ENCODE assay signal across 8 cellular contexts in genomic region chr11:65440831-65441499, GRCh38. TPM values are rescaled to one million over a fixed set of nuclear protein-coding genes. Genes with fewer than 3 reads are reported as not detected.
A peak's percentile ranks its signal among the peaks of the same experiment; 100 is the strongest.
DNase-seq lines count a peak whose midpoint lies in the region; ATAC-seq lines count a peak whose summit lies in the region.

No MANE protein-coding gene starts in this region.

- intact Hi-C loops in left colon (cut with DNase I, micrococcal nuclease) = no loop called here

- H3K27me3 ChIP-seq in subcutaneous abdominal adipose tissue (ENCODE audit: control insufficient read depth in 5 of 5, insufficient read depth in 4 of 5, low read length in 5 of 5) = no peaks in the 10 kb centered on the region

- peak overlapping the region in 1 of 5 donors; percentile 22 for H3K4me3 ChIP-seq in subcutaneous abdominal adipose tissue (ENCODE audit: low read depth in 1 of 5, low read length in 5 of 5)

- peak overlapping the region in 1 of 5 donors; percentile 39 for H3K9ac ChIP-seq in subcutaneous abdominal adipose tissue (ENCODE audit: low read length in 5 of 5)

- peaks cover 13 to 95% (median 68%) of the 10 kb centered on the region in 5 donors for H3K36me3 ChIP-seq in subcutaneous abdominal adipose tissue (ENCODE audit: control insufficient read depth in 5 of 5, insufficient read depth in 5 of 5, low read length in 5 of 5)

- H3K9me3 ChIP-seq in subcutaneous abdominal adipose tissue (ENCODE audit: control insufficient read depth in 5 of 5, low read length in 5 of 5) = no peaks in the 10 kb centered on the region

- DNase-seq in SKM-1 (lab: John Stamatoyannopoulos, UW; ENCODE audit: unreplicated experiment) (peak; percentile 51), foreskin melanocyte (peak; percentile 31), NCI-H2107 treated with DMSO at 0.1 percent for 48 hours (lab: John Stamatoyannopoulos, UW; ENCODE audit: unreplicated experiment) (no peak), GDM1 (lab: John Stamatoyannopoulos, UW) (no peak), left colon (no peak)

- H3K4me1 ChIP-seq in subcutaneous abdominal adipose tissue (ENCODE audit: control insufficient read depth in 5 of 5, insufficient read depth in 5 of 5, low read length in 5 of 5) = peaks cover 7 to 91% (median 89%) of the 10 kb centered on the region in 5 donors

- peak overlapping the region; percentile 73 for H3K27ac ChIP-seq in subcutaneous abdominal adipose tissue (ENCODE audit: low read depth, low read length)

- ATAC-seq in GM18502 (IDR thresholded peaks at IDR 0.05; ENCODE audit: poor library complexity, unreplicated experiment) (peak; percentile 46), HG02798 (IDR thresholded peaks at IDR 0.05; ENCODE audit: poor library complexity, unreplicated experiment) (peak; percentile 44), left colon (no peak)

RNA-seq across cellular contexts. Expression of gene NEAT1, which starts 18.4 kb away (rescaled TPM):
- total RNA-seq in left colon = 1,000 to 10,000 TPM in 1 of 2 donors, 100 to 1,000 TPM in 1; 818 to 1,135 TPM

RNA-seq across cellular contexts. Expression of gene FRMD8, which starts 54.5 kb away (rescaled TPM):
- 10 to 100 TPM; 38.1 to 42.2 TPM for total RNA-seq in left colon

RNA-seq across cellular contexts. Expression of gene MALAT1, which starts 57.9 kb away (rescaled TPM):
- 1,000 to 10,000 TPM; 7,483 to 9,013 TPM for total RNA-seq in left colon

RNA-seq across cellular contexts. Expression of gene SLC25A45, which starts 58.5 kb away (rescaled TPM):
- 1 to 10 TPM; 5.8 to 8.4 TPM for total RNA-seq in left colon

Comparison
In these comparisons a context has a peak if more than half of its experiments do, and no peak if none do; other contexts are left out.
1. DNase-seq: peak in SKM-1 (single experiment) and foreskin melanocyte (single experiment); none in NCI-H2107 treated with DMSO at 0.1 percent for 48 hours (single experiment), GDM1 (single experiment) and left colon (0 of 2).